Comparison of ENCODE assay signal across 12 cellular contexts in the genomic region with DNA sequence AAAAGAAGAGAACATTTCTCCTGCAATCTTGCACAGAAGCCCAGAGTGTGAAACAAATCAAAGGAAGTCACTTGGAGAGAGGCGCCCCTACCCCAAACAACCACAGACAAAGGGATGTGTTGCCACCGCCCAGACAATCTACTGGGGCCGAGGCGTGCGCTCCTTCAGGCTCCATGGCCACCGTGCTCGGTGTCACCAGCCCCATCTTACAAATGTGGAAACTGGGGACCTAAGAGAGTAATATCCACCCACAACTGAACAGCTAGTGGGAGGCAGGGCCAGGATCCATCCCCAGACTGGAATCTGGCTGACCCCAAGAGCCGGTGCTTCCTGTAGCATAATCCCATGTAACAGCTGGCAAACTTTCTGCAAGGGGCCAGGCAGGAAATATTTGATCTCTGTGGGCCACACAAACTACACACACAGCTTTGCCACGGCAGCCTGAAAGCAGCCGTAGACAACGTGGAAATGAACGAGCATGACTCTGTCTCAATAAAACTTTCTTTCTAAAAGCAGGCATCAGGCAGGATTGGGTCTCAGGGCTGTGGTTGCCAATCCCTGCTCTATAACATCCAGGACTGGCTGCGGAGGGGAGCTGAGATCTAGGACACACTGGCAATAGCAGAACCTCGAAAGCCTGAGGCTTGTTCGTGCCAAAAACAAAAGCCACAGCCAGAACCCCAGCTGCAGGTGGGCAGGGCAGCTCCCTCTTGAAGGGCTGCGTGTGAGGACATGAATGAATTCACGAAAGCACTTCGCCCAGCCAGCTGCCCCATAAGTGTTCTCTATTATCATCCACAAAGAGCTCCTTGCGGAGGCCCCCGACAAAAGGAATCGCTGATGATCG. TPM values are rescaled to one million over a fixed set of nuclear protein-coding genes. Genes with fewer than 3 reads are reported as not detected.
DNase-seq lines count a peak whose midpoint lies in the region; ATAC-seq, FAIRE-seq and TF ChIP-seq lines count a peak whose summit lies in the region.
"Had no signal": no experiment of that assay in that cellular context is flagged by ENCODE, and none has a peak within 500 bp of the region (broad histone marks: within the 10 kb centered on the region; RNA-seq: fewer than 3 reads in every experiment).

No MANE protein-coding gene starts in this region.

- no peak for TF ChIP-seq POLR2A in GM12891 (IDR thresholded peaks at IDR 0.05; ENCODE audit: low read depth, low read length)
- TF ChIP-seq POLR2A in GM12892 (IDR thresholded peaks at IDR 0.05; ENCODE audit: low read depth, low read length), result no peak

- H3K9ac ChIP-seq in adipocyte (ENCODE audit: low read length) (no peak overlapping the region), SK-N-SH (no peak overlapping the region)

- H3K27ac Mint-ChIP-seq in naive thymus-derived CD8-positive, alpha-beta T cell, result peak overlapping the region in 5 of 10 donors; percentile 2 to 30 (median 22)
- H3K27ac Mint-ChIP-seq: activated T-helper 1 cell treated with anti-CD3 and anti-CD28 coated beads, Interleukin-12 subunit alpha, Interleukin-12 subunit beta, Interleukin-2, Interleukin-4 antibody, amounts not matched to agents 30 ng/mL and 10 ng/mL and 1 ng/mL, durations not matched to agents 14 hours and 24 hours and 36 hours had no signal

- peaks cover 5% of the 10 kb centered on the region for H3K4me1 ChIP-seq in adipocyte (ENCODE audit: control insufficient read depth, insufficient read depth, low read length)
- peaks cover 0 to 17% of the 10 kb centered on the region in 2 experiments; a peak in 1 of 4 replicates for H3K4me1 ChIP-seq in SK-N-SH (ENCODE audit: control insufficient read depth in 1 of 2, insufficient read depth in 2 of 2, low read depth in 1 of 2, low read length in 1 of 2)

- peak overlapping the region in 7 of 10 donors; percentile 14 to 64 (median 47) for H3K4me3 Mint-ChIP-seq in naive thymus-derived CD8-positive, alpha-beta T cell
- H3K4me3 Mint-ChIP-seq: activated T-helper 1 cell treated with anti-CD3 and anti-CD28 coated beads, Interleukin-12 subunit alpha, Interleukin-12 subunit beta, Interleukin-2, Interleukin-4 antibody, amounts not matched to agents 30 ng/mL and 10 ng/mL and 1 ng/mL, durations not matched to agents 14 hours and 24 hours and 36 hours had no signal

- no peaks in the 10 kb centered on the region for H3K9me2 ChIP-seq in SK-N-SH

- CTCF ChIA-PET in SK-N-SH (lab: Yijun Ruan, JAX), result interaction anchor here (1.0 to 6.6 kb wide), 4 partner anchors 38 to 104 kb away, joined by 3 to 138 read pairs (median 47); no protein-coding TSS in a partner anchor

- DNase-seq in GM12891 (ENCODE audit: insufficient read length, low spot score) (no peak), NCI-H187 treated with DMSO at 0.1 percent for 48 hours (lab: John Stamatoyannopoulos, UW) (peak; percentile 46), adipocyte (ENCODE audit: low read depth) (peak; percentile 18), SK-N-SH (no peak), D721Med (ENCODE audit: insufficient read length, low spot score) (no peak), GM12892 (ENCODE audit: insufficient read length) (no peak)
- no peak for DNase-seq in naive thymus-derived CD8-positive, alpha-beta T cell
- DNase-seq: stimulated activated CD4-positive, alpha-beta T cell treated with anti-CD3 and anti-CD28 coated beads, Interleukin-2, amount 100 ng/mL, for 24 hours had no signal

- H3K36me3 Mint-ChIP-seq in naive thymus-derived CD8-positive, alpha-beta T cell, result peaks cover 4 to 16% (median 15%) of the 10 kb centered on the region in 3 donors

- H3K36me3 ChIP-seq in adipocyte (ENCODE audit: control insufficient read depth, insufficient read depth, low read length, severe bottlenecking), result no peaks in the 10 kb centered on the region
- H3K36me3 ChIP-seq in SK-N-SH (replicated peaks in 1 of 2; ENCODE audit: control insufficient read depth in 1 of 2, insufficient read depth in 2 of 2, low read length in 1 of 2), result peaks cover 0 to 3% of the 10 kb centered on the region in 2 experiments
- H3K36me3 ChIP-seq: vagina had no signal

- ATAC-seq in naive thymus-derived CD8-positive, alpha-beta T cell, result peak in 1 of 2 donors; percentile 32
- ATAC-seq in HG03342 (IDR thresholded peaks at IDR 0.05; ENCODE audit: unreplicated experiment), result no peak

- TF ChIP-seq CTCF in SK-N-SH (IDR thresholded peaks at IDR 0.05) (no peak), D721Med (IDR thresholded peaks at IDR 0.05; ENCODE audit: insufficient read depth, missing control alignments) (no peak)

- peaks cover 0 to 9% (median 0%) of the 10 kb centered on the region in 5 donors for H3K27me3 Mint-ChIP-seq in naive thymus-derived CD8-positive, alpha-beta T cell

- H3K9me3 Mint-ChIP-seq in naive thymus-derived CD8-positive, alpha-beta T cell, result peaks cover 0 to 11% (median 3%) of the 10 kb centered on the region in 9 donors

- POLR2A ChIA-PET in naive thymus-derived CD8-positive, alpha-beta T cell (lab: Charles Lee), result interaction anchor here (0.7 to 1.2 kb wide), 3 partner anchors 20 to 634 kb away, joined by 4 to 7 read pairs (median 4); no protein-coding TSS in a partner anchor
- POLR2A ChIA-PET in SK-N-SH (lab: Yijun Ruan, JAX), result no interaction called here

- H3K4me1 Mint-ChIP-seq in naive thymus-derived CD8-positive, alpha-beta T cell, result peaks cover 5 to 23% (median 18%) of the 10 kb centered on the region in 4 donors

- no peak for TF ChIP-seq RAD21 in SK-N-SH (IDR thresholded peaks at IDR 0.05; ENCODE audit: low read length)

- peaks cover 5% of the 10 kb centered on the region for H3F3A ChIP-seq in SK-N-SH (replicated peaks; ENCODE audit: insufficient read depth)

- no peak overlapping the region for H2AFZ ChIP-seq in SK-N-SH (ENCODE audit: low read depth)

- H3K4me3 ChIP-seq in adipocyte (ENCODE audit: low read length), result no peak overlapping the region
- H3K4me3 ChIP-seq in SK-N-SH (ENCODE audit: low read depth in 2 of 2, low read length in 1 of 2), result no peak overlapping the region
- H3K4me3 ChIP-seq: vagina had no signal

- peak; percentile 69 for FAIRE-seq in GM12891 (lab: Jason Lieb, UNC)
- FAIRE-seq in D721Med (lab: Jason Lieb, UNC), result no peak
- FAIRE-seq in GM12892 (lab: Jason Lieb, UNC), result no peak
- FAIRE-seq: endometrium had no signal

- TF ChIP-seq EP300 in SK-N-SH (IDR thresholded peaks at IDR 0.05; ENCODE audit: borderline replicate concordance in 1 of 2, low read depth in 1 of 2, low read length in 1 of 2), result no peak

- no peak overlapping the region for H3K4me2 ChIP-seq in SK-N-SH

- H3K79me2 ChIP-seq in SK-N-SH (ENCODE audit: insufficient read depth), result no peaks in the 10 kb centered on the region; the same call in 1 of the 2 replicates

- no peak overlapping the region for H3K27ac ChIP-seq in SK-N-SH (ENCODE audit: low read depth in 2 of 2, low read length in 1 of 2)
- H3K27ac ChIP-seq: vagina had no signal

- H3K27me3 ChIP-seq in adipocyte (replicated peaks; ENCODE audit: control insufficient read depth, insufficient read depth, low read length) (peaks cover 14% of the 10 kb centered on the region), SK-N-SH (ENCODE audit: insufficient read depth) (no peaks in the 10 kb centered on the region)
- H3K27me3 ChIP-seq: vagina had no signal

- H3K9me3 ChIP-seq in adipocyte (ENCODE audit: control insufficient read depth, low read length) (peaks cover 9% of the 10 kb centered on the region), SK-N-SH (no peaks in the 10 kb centered on the region)
- H3K9me3 ChIP-seq: vagina had no signal

- WGBS in SK-N-SH (ENCODE audit: low lambda C conversion rate), result 96% methylated on average over 22 of the region's 22 CpGs

- H4K20me1 ChIP-seq in SK-N-SH (ENCODE audit: insufficient read depth), result peaks cover 21% of the 10 kb centered on the region

TF ChIP-seq in GM12891, 5 proteins besides CTCF, POLR2A, EP300 and RAD21:
- no peak for TF ChIP-seq PAX5 (IDR thresholded peaks at IDR 0.05; ENCODE audit: insufficient read depth, low read length, severe bottlenecking)
- no peak for TF ChIP-seq TAF1 (IDR thresholded peaks at IDR 0.05; ENCODE audit: low read depth, low read length)
- TF ChIP-seq POLR2AphosphoS5 (IDR thresholded peaks at IDR 0.05; ENCODE audit: low read depth, low read length), result no peak

TF ChIP-seq in SK-N-SH, 30 proteins besides CTCF, POLR2A, EP300 and RAD21:
- TF ChIP-seq MEF2A (IDR thresholded peaks at IDR 0.05; ENCODE audit: borderline replicate concordance, low read depth) (no peak), NRF1 (IDR thresholded peaks at IDR 0.05; ENCODE audit: low read depth, low read length) (no peak), GABPA (IDR thresholded peaks at IDR 0.05; ENCODE audit: low read depth) (no peak), ELF1 (IDR thresholded peaks at IDR 0.05) (no peak), MXI1 (IDR thresholded peaks at IDR 0.05; ENCODE audit: low read depth, low read length) (no peak), YY1 (IDR thresholded peaks at IDR 0.05; ENCODE audit: low read depth) (no peak), SIN3A (IDR thresholded peaks at IDR 0.05; ENCODE audit: borderline replicate concordance, low read depth, low read length) (no peak), RXRA (IDR thresholded peaks at IDR 0.05; ENCODE audit: borderline replicate concordance, low read depth) (no peak)
- TF ChIP-seq, protein P1, sequence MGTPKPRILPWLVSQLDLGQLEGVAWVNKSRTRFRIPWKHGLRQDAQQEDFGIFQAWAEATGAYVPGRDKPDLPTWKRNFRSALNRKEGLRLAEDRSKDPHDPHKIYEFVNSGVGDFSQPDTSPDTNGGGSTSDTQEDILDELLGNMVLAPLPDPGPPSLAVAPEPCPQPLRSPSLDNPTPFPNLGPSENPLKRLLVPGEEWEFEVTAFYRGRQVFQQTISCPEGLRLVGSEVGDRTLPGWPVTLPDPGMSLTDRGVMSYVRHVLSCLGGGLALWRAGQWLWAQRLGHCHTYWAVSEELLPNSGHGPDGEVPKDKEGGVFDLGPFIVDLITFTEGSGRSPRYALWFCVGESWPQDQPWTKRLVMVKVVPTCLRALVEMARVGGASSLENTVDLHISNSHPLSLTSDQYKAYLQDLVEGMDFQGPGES (IDR thresholded peaks at IDR 0.05; ENCODE audit: low read depth, low read length), result no peak
TF ChIP-seq in SK-N-SH: peak in this region for 0.

RNA-seq across cellular contexts. Expression of a gene that starts 26.6 kb away (rescaled TPM):
- 21.0 TPM for polyA plus RNA-seq in GM12891 (2012; ENCODE audit: low read depth, missing spikeins)
- total RNA-seq in naive thymus-derived CD8-positive, alpha-beta T cell, result under 1 TPM; 0.47 to 0.74 TPM
- 1 to 10 TPM in 1 of 3 donors, under 1 TPM in 2; 0.08 to 1.0 (median 0.82) TPM for polyA plus RNA-seq in naive thymus-derived CD8-positive, alpha-beta T cell
- polyA plus RNA-seq in SK-N-SH (2012; rRNA removed), result 8.4 and 9.0 TPM in 2 replicates
- polyA plus RNA-seq in SK-N-SH (2012; cell fraction: cytosol; rRNA removed), result 9.0 and 9.3 TPM in 2 replicates
- polyA plus RNA-seq in SK-N-SH (2012; cell fraction: nucleus; rRNA removed), result 3.7 and 4.5 TPM in 2 replicates
- 41.4 TPM for polyA plus RNA-seq in GM12892 (2012; ENCODE audit: missing spikeins)

RNA-seq across cellular contexts. Expression of a gene that starts 35.5 kb away (rescaled TPM):
- 7.5 TPM for polyA plus RNA-seq in GM12891 (2012; ENCODE audit: low read depth, missing spikeins)
- total RNA-seq in naive thymus-derived CD8-positive, alpha-beta T cell, result 10 to 100 TPM; 38.0 to 42.3 TPM
- polyA plus RNA-seq in naive thymus-derived CD8-positive, alpha-beta T cell, result 10 to 100 TPM; 16.0 to 19.1 (median 17.2) TPM
- 15.9 and 27.2 TPM in 2 replicates for polyA plus RNA-seq in SK-N-SH (2012; rRNA removed)
- polyA plus RNA-seq in SK-N-SH (2012; cell fraction: cytosol; rRNA removed), result 13.7 and 16.7 TPM in 2 replicates
- polyA plus RNA-seq in SK-N-SH (2012; cell fraction: nucleus; rRNA removed), result 20.6 and 35.2 TPM in 2 replicates
- 5.9 TPM for polyA plus RNA-seq in GM12892 (2012; ENCODE audit: missing spikeins)
- total RNA-seq: activated T-helper 1 cell treated with anti-CD3 and anti-CD28 coated beads, Interleukin-12 subunit alpha, Interleukin-12 subunit beta, Interleukin-2, Interleukin-4 antibody, amounts not matched to agents 30 ng/mL and 10 ng/mL and 1 ng/mL, durations not matched to agents 14 hours and 24 hours and 36 hours had no signal

Comparison
In these comparisons a context has a peak if more than half of its experiments do, and no peak if none do; other contexts are left out.
1. DNase-seq: peak in NCI-H187 treated with DMSO at 0.1 percent for 48 hours (single experiment) and adipocyte (single experiment); none in GM12891 (single experiment), naive thymus-derived CD8-positive, alpha-beta T cell (0 of 10), SK-N-SH (single experiment), D721Med (single experiment) and GM12892 (single experiment).